ENCODE assay signal across 11 cellular contexts in genomic region chr3:106610362-106610997, GRCh38.
A peak's percentile ranks its signal among the peaks of the same experiment; 100 is the strongest.
DNase-seq lines count a peak whose midpoint lies in the region; ATAC-seq and TF ChIP-seq lines count a peak whose summit lies in the region.
"Had no signal": no experiment of that assay in that cellular context is flagged by ENCODE, and none has a peak within 500 bp of the region (broad histone marks: within the 10 kb centered on the region; RNA-seq: fewer than 3 reads in every experiment).

No MANE protein-coding gene starts in this region.

- H2BK120ac ChIP-seq in IMR-90 (ENCODE audit: low read depth, low read length) = no peak overlapping the region

- H3K36me3 ChIP-seq in IMR-90 (ENCODE audit: control insufficient read depth, insufficient read depth, low read length) (no peaks in the 10 kb centered on the region), left lung (no peaks in the 10 kb centered on the region), H7 (replicated peaks; ENCODE audit: control insufficient read depth, insufficient read depth, low read length) (no peaks in the 10 kb centered on the region), OCI-LY7 (ENCODE audit: insufficient read depth, low read length) (no peaks in the 10 kb centered on the region)

- no peaks in the 10 kb centered on the region for H3K79me2 ChIP-seq in OCI-LY7 (ENCODE audit: insufficient read depth, low read depth, low read length)

- no peak overlapping the region for H3K56ac ChIP-seq in IMR-90 (ENCODE audit: extremely low read depth, insufficient read depth, low read length)

- no peaks in the 10 kb centered on the region for H3K27me3 ChIP-seq in IMR-90 (ENCODE audit: control insufficient read depth, insufficient read depth, low read length)
- H3K27me3 ChIP-seq in left lung = no peaks in the 10 kb centered on the region
- H3K27me3 ChIP-seq in H7 (ENCODE audit: control insufficient read depth, insufficient read depth, low read length) = no peaks in the 10 kb centered on the region

- dilution Hi-C loops in IMR-90 (cut with HindIII; ENCODE audit: low sequenced_read_pairs, unreplicated experiment) = no loop called here

- TF ChIP-seq CTCF in IMR-90 (conservative IDR thresholded peaks at IDR 0.05; ENCODE audit: low read depth, low read length) (no peak), left lung (IDR thresholded peaks at IDR 0.05) (no peak), OCI-LY7 (conservative IDR thresholded peaks at IDR 0.05; ENCODE audit: low read length) (no peak)

- H3K79me1 ChIP-seq in IMR-90 (ENCODE audit: low read depth in 1 of 2, low read length in 2 of 2) = no peaks in the 10 kb centered on the region

- no peak overlapping the region for H3K9ac ChIP-seq in IMR-90 (ENCODE audit: low read depth, low read length)
- H3K9ac ChIP-seq: KMS-11 had no signal

- H3K27ac ChIP-seq in IMR-90 (ENCODE audit: insufficient read depth, low read length) (no peak overlapping the region), left lung (no peak overlapping the region), OCI-LY7 (ENCODE audit: low read depth, low read length, poor library complexity, severe bottlenecking) (no peak overlapping the region)
- H3K27ac ChIP-seq: C4-2B, KMS-11 had no signal

- no peak overlapping the region for H2BK20ac ChIP-seq in IMR-90 (ENCODE audit: low read depth, low read length)

- H3K9me3 ChIP-seq in IMR-90 (ENCODE audit: control insufficient read depth, insufficient read depth, low read length) (peaks cover 2% of the 10 kb centered on the region; the same call in 1 of the 2 replicates), left lung (peaks cover 0 to 6% of the 10 kb centered on the region in 2 donors), OCI-LY7 (ENCODE audit: low read length) (no peaks in the 10 kb centered on the region)

- peak overlapping the region; percentile 67; the same call in 1 of the 2 replicates for H3K18ac ChIP-seq in IMR-90 (ENCODE audit: low read depth, low read length)

- H3K9me2 ChIP-seq in OCI-LY7 (ENCODE audit: insufficient read depth, low read length) = no peaks in the 10 kb centered on the region

- no peak overlapping the region for H2BK5ac ChIP-seq in IMR-90 (ENCODE audit: low read depth, low read length, poor library complexity, severe bottlenecking)

- H2AK5ac ChIP-seq in IMR-90 (ENCODE audit: low read depth, low read length) = no peak overlapping the region

- no TSS peak for BruUV-seq in IMR-90 (replicated peaks; lab: Mats Ljungman, UMichigan)
- no TSS peak for BruUV-seq in OCI-LY7 (replicated peaks; lab: Mats Ljungman, UMichigan)

- intact Hi-C loops in IMR-90 (cut with micrococcal nuclease) (no loop called here), left lung (cut with DNase I) (no loop called here), OCI-LY7 (cut with micrococcal nuclease; ENCODE audit: unreplicated experiment) (no loop called here)

- WGBS in IMR-90 (ENCODE audit: extremely low coverage in 2 of 2, insufficient read length in 1 of 2), 2 experiments = 100% methylated on average over 1 of the region's 2 CpGs; no CpG with 5 or more reads in 1 of the 2 experiments

- H2AK9ac ChIP-seq in IMR-90 (replicated peaks; ENCODE audit: low read depth, low read length, poor library complexity) = no peak overlapping the region

- POLR2A ChIA-PET in IMR-90 (lab: Charles Lee; ENCODE audit: unreplicated experiment) (no interaction called here), OCI-LY7 (lab: Charles Lee) (interaction anchor here (0.6 kb wide), 1 partner anchor 10 kb away, joined by 3 read pairs; no protein-coding TSS in a partner anchor)

- 0 out of 2 replicates have a peak overlapping the region, but pooled peaks have one; percentile 2 for H4K91ac ChIP-seq in IMR-90 (ENCODE audit: insufficient read depth, low read depth, low read length)

- no peak overlapping the region for H2AFZ ChIP-seq in IMR-90 (replicated peaks; ENCODE audit: low read length, poor library complexity)
- H2AFZ ChIP-seq in OCI-LY7 (ENCODE audit: low read length) = no peak overlapping the region; the same call in 1 of the 2 replicates

- no peak overlapping the region for H2BK15ac ChIP-seq in IMR-90 (ENCODE audit: low read depth, low read length)

- DNase-seq in DMS53 (lab: John Stamatoyannopoulos, UW) = peak; percentile 30
- peak; percentile 53 for DNase-seq in IMR-90
- DNase-seq in astrocyte of the hippocampus (ENCODE audit: low read depth, low spot score) = peak; percentile 30
- peak; percentile 56 for DNase-seq in iris pigment epithelial cell (ENCODE audit: low read depth)
- no peak for DNase-seq in left lung
- DNase-seq in H7 = no peak
- DNase-seq in OCI-LY7 (ENCODE audit: low spot score) = no peak
- DNase-seq in SKM-1 treated with dmso at 0.1 percent for 144 hours (lab: John Stamatoyannopoulos, UW; ENCODE audit: unreplicated experiment) = no peak
- DNase-seq: GF-D8 had no signal

- H3K9me1 ChIP-seq in IMR-90 (ENCODE audit: insufficient read depth, low read length) = no peaks in the 10 kb centered on the region

- no peak for TF ChIP-seq RAD21 in IMR-90 (IDR thresholded peaks at IDR 0.05; ENCODE audit: low read length)

- H3K4ac ChIP-seq in IMR-90 (ENCODE audit: low read depth, low read length) = no peak overlapping the region

- H3K4me1 ChIP-seq in IMR-90 (ENCODE audit: control insufficient read depth, insufficient read depth, low read length) = peaks cover 4% of the 10 kb centered on the region
- H3K4me1 ChIP-seq in left lung = no peaks in the 10 kb centered on the region
- no peaks in the 10 kb centered on the region for H3K4me1 ChIP-seq in OCI-LY7 (ENCODE audit: insufficient read depth, low read length, poor library complexity, severe bottlenecking)

- H3K4me3 ChIP-seq in IMR-90 (ENCODE audit: insufficient read depth, low read depth, low read length) = no peak overlapping the region
- H3K4me3 ChIP-seq in left lung = no peak overlapping the region
- no peak overlapping the region for H3K4me3 ChIP-seq in H7 (ENCODE audit: insufficient read depth, low read depth, low read length)
- H3K4me3 ChIP-seq in OCI-LY7 (ENCODE audit: low read depth, low read length, poor library complexity, severe bottlenecking) = no peak overlapping the region

- H3K23ac ChIP-seq in IMR-90 (ENCODE audit: low read depth, low read length) = no peak overlapping the region

- no peaks in the 10 kb centered on the region for H4K20me1 ChIP-seq in IMR-90 (ENCODE audit: insufficient read depth, low read length)
- no peaks in the 10 kb centered on the region for H4K20me1 ChIP-seq in OCI-LY7 (ENCODE audit: insufficient read depth, low read length)

- H4K8ac ChIP-seq in IMR-90 (ENCODE audit: low read depth in 2 of 2, low read length in 2 of 2) = no peak overlapping the region; a peak in 1 of 4 replicates

- in situ Hi-C loops in IMR-90 (cut with MboI; ENCODE audit: low sequenced_read_pairs) = no loop called here

- no peak overlapping the region for H4K5ac ChIP-seq in IMR-90 (ENCODE audit: low read depth, low read length)

- H3K4me2 ChIP-seq in IMR-90 (ENCODE audit: low read depth, low read length) (peak overlapping the region; percentile 62), OCI-LY7 (ENCODE audit: low read length) (no peak overlapping the region)
- H3K4me2 ChIP-seq: KMS-11 had no signal

- H3K14ac ChIP-seq in IMR-90 (replicated peaks; ENCODE audit: low read depth, low read length) = no peak overlapping the region

- CTCF ChIA-PET in IMR-90 (lab: Yijun Ruan, JAX) (interaction anchor here (0.7 to 2.4 kb wide), 4 partner anchors 252 to 942 kb away, joined by 3 to 9 read pairs (median 6); no protein-coding TSS in a partner anchor), OCI-LY7 (lab: Charles Lee; ENCODE audit: unreplicated experiment) (no interaction called here)

- ATAC-seq in IMR-90 (ENCODE audit: low read depth) (peak; percentile 50; the same call in 1 of the 2 replicates), left lung (no peak)

- no peak for TF ChIP-seq POLR2A in IMR-90 (IDR thresholded peaks at IDR 0.05; ENCODE audit: low read depth, low read length)

TF ChIP-seq in IMR-90, 13 proteins besides CTCF, POLR2A, EP300 and RAD21:
- TF ChIP-seq FOS (IDR thresholded peaks at IDR 0.05; ENCODE audit: low read depth, low read length) (0 out of 2 replicates have a peak, but pooled peaks have one; percentile 20), CHD1 (IDR thresholded peaks at IDR 0.05; ENCODE audit: low read depth, low read length) (no peak)

Comparison
In these comparisons a context has a peak if more than half of its experiments do, and no peak if none do; other contexts are left out.
1. DNase-seq: peak in DMS53 (single experiment), IMR-90 (single experiment), astrocyte of the hippocampus (single experiment) and iris pigment epithelial cell (single experiment); none in left lung (0 of 2), H7 (single experiment), OCI-LY7 (single experiment) and SKM-1 treated with dmso at 0.1 percent for 144 hours (single experiment).